In genomic region chr17:21280081-21280518, GRCh38 we compare ENCODE assay signal across 8 cellular contexts. TPM values are rescaled to one million over a fixed set of nuclear protein-coding genes. Genes with fewer than 3 reads are reported as not detected.
DNase-seq lines count a peak whose midpoint lies in the region; ATAC-seq and TF ChIP-seq lines count a peak whose summit lies in the region.

No MANE protein-coding gene starts in this region.

- POLR2A ChIA-PET in A673 (lab: Charles Lee; ENCODE audit: low non-redundant PET), result no interaction called here

- no peaks in the 10 kb centered on the region for H3K27me3 ChIP-seq in A673 (replicated peaks; ENCODE audit: insufficient read depth, low read depth, low read length, poor library complexity)

- no peak overlapping the region for H3K4me3 ChIP-seq in A673 (ENCODE audit: low read depth, low read length, poor library complexity, severe bottlenecking)

- H3K4me1 ChIP-seq in A673 (ENCODE audit: insufficient read depth, low read length, poor library complexity, severe bottlenecking), result peaks cover 18% of the 10 kb centered on the region

- ATAC-seq in GM18517 (IDR thresholded peaks at IDR 0.05; ENCODE audit: unreplicated experiment) (peak; percentile 34), HG03342 (IDR thresholded peaks at IDR 0.05; ENCODE audit: unreplicated experiment) (peak; percentile 35)

- CTCF ChIA-PET in A673 (lab: Charles Lee), result interaction anchor here (0.6 to 1.3 kb wide), 4 partner anchors 177 to 554 kb away, joined by 3 to 8 read pairs (median 5); no protein-coding TSS in a partner anchor

- no TSS peak for BruUV-seq in A673 (replicated peaks; lab: Mats Ljungman, UMichigan)

- intact Hi-C loops in A673 (cut with micrococcal nuclease; ENCODE audit: unreplicated experiment), result loop anchor here (1.0 to 5.0 kb wide), 2 partner anchors 177 to 231 kb away; no protein-coding TSS in a partner anchor

- DNase-seq in A673 (ENCODE audit: low spot score) (peak; percentile 90), NCI-H82 treated with DMSO at 0.1 percent for 48 hours (lab: John Stamatoyannopoulos, UW; ENCODE audit: unreplicated experiment) (peak; percentile 62), dermis blood vessel endothelial cell (peak; percentile 89), lung microvascular endothelial cell (ENCODE audit: low read depth in 2 of 2) (peak; percentile 79 to 87)
- peak; percentile 94 to 96 for DNase-seq in activated CD4-positive, alpha-beta T cell treated with anti-CD3 and anti-CD28 coated beads, Interleukin-2, amount 50 U/mL, for 48 hours
- peak; percentile 75 to 77 for DNase-seq in stimulated activated CD8-positive, alpha-beta memory T cell treated with anti-CD3 and anti-CD28 coated beads, Interleukin-15, amount 100 ng/mL, for 4 hours (ENCODE audit: low read depth in 2 of 2)

- TF ChIP-seq CTCF in A673 (conservative IDR thresholded peaks at IDR 0.05; ENCODE audit: low read depth, low read length), result peak; percentile 98

- H3K27ac ChIP-seq in A673 (ENCODE audit: low read depth, low read length, poor library complexity, severe bottlenecking), result no peak overlapping the region

- H3K36me3 ChIP-seq in A673 (ENCODE audit: insufficient read depth, low read length, poor library complexity, severe bottlenecking), result no peaks in the 10 kb centered on the region

- no peaks in the 10 kb centered on the region for H3K9me3 ChIP-seq in A673 (ENCODE audit: low read depth, low read length, poor library complexity, severe bottlenecking)

RNA-seq across cellular contexts. Expression of gene MAP2K3, which starts 4.4 kb away (rescaled TPM):
- 39.0 and 44.0 TPM in 2 replicates for total RNA-seq in A673 (2021)
- 20.8 and 39.0 TPM in 2 replicates for total RNA-seq in dermis blood vessel endothelial cell
- 10.7 and 11.3 TPM in 2 replicates for total RNA-seq in lung microvascular endothelial cell

RNA-seq across cellular contexts. Expression of gene NATD1, which starts 26.9 kb away (rescaled TPM):
- 0.75 and 2.3 TPM in 2 replicates for total RNA-seq in A673 (2021)
- total RNA-seq in dermis blood vessel endothelial cell, result 4.1 and 8.2 TPM in 2 replicates
- total RNA-seq in lung microvascular endothelial cell, result 2.6 and 3.6 TPM in 2 replicates
